ENCODE assay signal across 19 cellular contexts in genomic region chr6:32216998-32217397, GRCh38.
"Had no signal": no experiment of that assay in that cellular context is flagged by ENCODE, and none has a peak within 500 bp of the region (broad histone marks: within the 10 kb centered on the region; RNA-seq: fewer than 3 reads in every experiment).

No MANE protein-coding gene starts in this region.

- DNase-seq: IMR-90, KG1, MM.1S, NCI-H1092 treated with DMSO at 0.1 percent for 48 hours, NCI-H1436, NCI-H1694 treated with DMSO at 0.1 percent for 48 hours, NCI-H1930, NCI-H2081, NCI-H2107, NCI-H2171, NCI-H345, NCI-H446 treated with DMSO at 0.1 percent for 48 hours, NCI-H510A treated with DMSO at 0.1 percent for 48 hours, NCI-H526, NCI-H748 treated with DMSO at 0.1 percent for 48 hours, Right ventricle myocardium superior, RPMI8226, SIG-M5 had no signal

- ATAC-seq: HepG2 had no signal
